In the genomic region with DNA sequence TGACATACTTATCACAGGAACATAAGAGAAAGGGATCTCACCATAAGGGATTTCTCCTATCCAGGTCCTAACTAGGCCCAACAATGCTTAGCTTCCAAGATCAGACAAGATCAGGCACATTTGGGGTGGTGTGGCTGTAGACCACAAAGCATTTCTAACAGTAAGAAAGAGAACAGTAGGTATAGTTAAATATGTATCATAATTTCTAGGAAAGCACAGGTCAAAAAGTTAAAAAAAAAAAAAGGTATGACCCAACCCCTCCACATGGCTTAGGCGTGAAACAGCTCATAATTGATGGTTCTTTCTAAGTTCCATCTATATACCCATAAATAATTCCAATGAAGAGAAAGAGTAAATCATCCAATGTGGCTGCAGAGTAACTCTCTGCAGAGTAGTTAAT, we compare ENCODE assay signal across 1 cellular context.
TF ChIP-seq lines count a peak whose summit lies in the region.

No MANE protein-coding gene starts in this region.

TF ChIP-seq in WTC11, 78 proteins besides CTCF, POLR2A, EP300 and RAD21 (continued from another document):
- TF ChIP-seq, protein P1, sequence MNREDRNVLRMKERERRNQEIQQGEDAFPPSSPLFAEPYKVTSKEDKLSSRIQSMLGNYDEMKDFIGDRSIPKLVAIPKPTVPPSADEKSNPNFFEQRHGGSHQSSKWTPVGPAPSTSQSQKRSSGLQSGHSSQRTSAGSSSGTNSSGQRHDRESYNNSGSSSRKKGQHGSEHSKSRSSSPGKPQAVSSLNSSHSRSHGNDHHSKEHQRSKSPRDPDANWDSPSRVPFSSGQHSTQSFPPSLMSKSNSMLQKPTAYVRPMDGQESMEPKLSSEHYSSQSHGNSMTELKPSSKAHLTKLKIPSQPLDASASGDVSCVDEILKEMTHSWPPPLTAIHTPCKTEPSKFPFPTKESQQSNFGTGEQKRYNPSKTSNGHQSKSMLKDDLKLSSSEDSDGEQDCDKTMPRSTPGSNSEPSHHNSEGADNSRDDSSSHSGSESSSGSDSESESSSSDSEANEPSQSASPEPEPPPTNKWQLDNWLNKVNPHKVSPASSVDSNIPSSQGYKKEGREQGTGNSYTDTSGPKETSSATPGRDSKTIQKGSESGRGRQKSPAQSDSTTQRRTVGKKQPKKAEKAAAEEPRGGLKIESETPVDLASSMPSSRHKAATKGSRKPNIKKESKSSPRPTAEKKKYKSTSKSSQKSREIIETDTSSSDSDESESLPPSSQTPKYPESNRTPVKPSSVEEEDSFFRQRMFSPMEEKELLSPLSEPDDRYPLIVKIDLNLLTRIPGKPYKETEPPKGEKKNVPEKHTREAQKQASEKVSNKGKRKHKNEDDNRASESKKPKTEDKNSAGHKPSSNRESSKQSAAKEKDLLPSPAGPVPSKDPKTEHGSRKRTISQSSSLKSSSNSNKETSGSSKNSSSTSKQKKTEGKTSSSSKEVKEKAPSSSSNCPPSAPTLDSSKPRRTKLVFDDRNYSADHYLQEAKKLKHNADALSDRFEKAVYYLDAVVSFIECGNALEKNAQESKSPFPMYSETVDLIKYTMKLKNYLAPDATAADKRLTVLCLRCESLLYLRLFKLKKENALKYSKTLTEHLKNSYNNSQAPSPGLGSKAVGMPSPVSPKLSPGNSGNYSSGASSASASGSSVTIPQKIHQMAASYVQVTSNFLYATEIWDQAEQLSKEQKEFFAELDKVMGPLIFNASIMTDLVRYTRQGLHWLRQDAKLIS (CRISPR knock-in tag; IDR thresholded peaks at IDR 0.05; ENCODE audit: borderline replicate concordance): no peak
- TF ChIP-seq MYBL2 (CRISPR knock-in tag; IDR thresholded peaks at IDR 0.05) (no peak), ELF4 (CRISPR knock-in tag; IDR thresholded peaks at IDR 0.05; ENCODE audit: low read depth) (no peak), NR2C2 (CRISPR knock-in tag; IDR thresholded peaks at IDR 0.05) (no peak)
- TF ChIP-seq, protein P2, sequence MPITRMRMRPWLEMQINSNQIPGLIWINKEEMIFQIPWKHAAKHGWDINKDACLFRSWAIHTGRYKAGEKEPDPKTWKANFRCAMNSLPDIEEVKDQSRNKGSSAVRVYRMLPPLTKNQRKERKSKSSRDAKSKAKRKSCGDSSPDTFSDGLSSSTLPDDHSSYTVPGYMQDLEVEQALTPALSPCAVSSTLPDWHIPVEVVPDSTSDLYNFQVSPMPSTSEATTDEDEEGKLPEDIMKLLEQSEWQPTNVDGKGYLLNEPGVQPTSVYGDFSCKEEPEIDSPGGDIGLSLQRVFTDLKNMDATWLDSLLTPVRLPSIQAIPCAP (CRISPR knock-in tag; IDR thresholded peaks at IDR 0.05): no peak
TF ChIP-seq in WTC11: peak in this region for 0.
